ENCODE assay signal across 8 cellular contexts in the genomic region with DNA sequence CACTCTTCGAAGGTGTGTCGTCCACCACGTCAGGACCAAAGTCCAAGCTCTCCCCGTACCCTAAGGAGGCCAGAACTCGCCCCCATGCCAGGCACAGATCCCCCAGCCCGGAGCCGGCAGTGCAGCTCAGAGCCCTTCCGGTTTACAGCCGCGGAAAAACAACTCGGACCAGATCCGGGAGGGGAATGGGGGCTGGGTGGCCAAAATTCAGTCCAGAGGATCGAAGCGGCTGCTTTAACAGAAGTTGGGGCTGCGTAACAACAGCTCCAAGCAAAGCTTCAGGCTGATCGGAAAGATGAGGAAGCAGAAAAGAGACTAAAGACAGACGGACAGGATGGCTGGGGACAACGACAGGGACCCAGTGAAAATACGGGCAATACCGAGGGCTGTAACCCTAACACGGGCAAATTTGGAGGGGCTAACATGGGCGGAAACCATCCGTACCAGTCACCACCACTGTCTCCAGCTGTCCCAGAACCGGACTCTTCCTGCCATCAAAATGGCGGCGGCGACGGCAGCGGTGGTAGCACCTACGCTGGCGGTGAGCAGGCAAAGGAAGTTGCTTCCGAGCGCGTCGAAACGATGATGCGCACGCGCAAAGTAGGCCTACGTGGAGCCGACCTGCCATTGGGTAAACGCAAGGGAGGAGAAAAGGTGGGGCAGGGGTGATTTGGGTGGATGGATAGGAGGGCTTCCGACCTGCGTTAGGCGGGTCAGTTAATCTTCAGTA. TPM values are rescaled to one million over a fixed set of nuclear protein-coding genes. Genes with fewer than 3 reads are reported as not detected.
DNase-seq lines count a peak whose midpoint lies in the region; ATAC-seq and TF ChIP-seq lines count a peak whose summit lies in the region.

TSS of gene MMADHC (minus strand) at position 556 of the 730 bp plus-strand sequence. CDS start 678 bp downstream, outside the sequence.

- H3K27me3 Mint-ChIP-seq in activated CD4-positive, alpha-beta T cell treated with anti-CD3 and anti-CD28 coated beads for 36 hours, result peaks cover 12% of the 10 kb centered on the region

- ATAC-seq in HG03442 (IDR thresholded peaks at IDR 0.05; ENCODE audit: unreplicated experiment), result peak; percentile 98
- peak; percentile 99 for ATAC-seq in activated CD4-positive, alpha-beta T cell treated with anti-CD3 and anti-CD28 coated beads for 36 hours

- H3K4me3 Mint-ChIP-seq in activated CD4-positive, alpha-beta T cell treated with anti-CD3 and anti-CD28 coated beads for 36 hours, result peak within 1 kb of the TSS; percentile 92

- DNase-seq in Ammon's horn (ENCODE audit: low spot score) (peak; percentile 97), GM19238 (ENCODE audit: insufficient read length, low spot score) (peak; percentile 62), NCI-H524 (lab: John Stamatoyannopoulos, UW) (peak; percentile 87 to 97), choroid plexus epithelial cell (ENCODE audit: low read depth) (peak; percentile 98), kidney tubule cell (ENCODE audit: low spot score) (peak; percentile 97)
- DNase-seq in activated CD4-positive, alpha-beta T cell treated with anti-CD3 and anti-CD28 coated beads for 36 hours, result peak; percentile 96
- DNase-seq in stimulated activated CD4-positive, alpha-beta T cell treated with anti-CD3 and anti-CD28 coated beads, Interleukin-1b, Interleukin-23, amount 100 ng/mL, for 24 hours (ENCODE audit: low read depth in 4 of 4, low spot score in 1 of 4), result peak; percentile 83 to 90 (median 85)

- H3K4me3 ChIP-seq in choroid plexus epithelial cell (ENCODE audit: low read depth, low read length), result peak within 1 kb of the TSS; percentile 90

- POLR2A ChIA-PET in activated CD4-positive, alpha-beta T cell treated with anti-CD3 and anti-CD28 coated beads for 36 hours (lab: Charles Lee), result interaction anchor here (0.6 kb wide), 2 partner anchors 9 to 240 kb away, joined by 3 to 7 read pairs; no protein-coding TSS in a partner anchor

- TF ChIP-seq CTCF in choroid plexus epithelial cell (conservative IDR thresholded peaks at IDR 0.05; ENCODE audit: low read depth, low read length), result no peak

- intact Hi-C loops in activated CD4-positive, alpha-beta T cell treated with anti-CD3 and anti-CD28 coated beads for 36 hours (cut with DNase I, micrococcal nuclease), result loop anchor here (1.0 to 10.0 kb wide), 8 partner anchors 25 to 1823 kb away; partner anchors contain the start of genes MBD5 (in 2 of the 2), ORC4 (in 2 of the 2), RBM43 (in 2 of the 2) and KIF5C (in 1 of the 2)

- peaks cover 28% of the 10 kb centered on the region for H3K36me3 Mint-ChIP-seq in activated CD4-positive, alpha-beta T cell treated with anti-CD3 and anti-CD28 coated beads for 36 hours (ENCODE audit: low read depth)

- no peaks in the 10 kb centered on the region for H3K9me3 Mint-ChIP-seq in activated CD4-positive, alpha-beta T cell treated with anti-CD3 and anti-CD28 coated beads for 36 hours (ENCODE audit: low read depth)

- CTCF ChIA-PET in activated CD4-positive, alpha-beta T cell treated with anti-CD3 and anti-CD28 coated beads for 36 hours (lab: Charles Lee), result interaction anchor here (1.0 to 2.5 kb wide), 6 partner anchors 9 to 28 kb away, joined by 3 to 17 read pairs (median 4); no protein-coding TSS in a partner anchor

- peak within 1 kb of the TSS; percentile 99 for H3K27ac Mint-ChIP-seq in activated CD4-positive, alpha-beta T cell treated with anti-CD3 and anti-CD28 coated beads for 36 hours

- H3K4me1 Mint-ChIP-seq in activated CD4-positive, alpha-beta T cell treated with anti-CD3 and anti-CD28 coated beads for 36 hours, result peaks cover 41% of the 10 kb centered on the region

RNA-seq across cellular contexts. Expression of gene MMADHC, which starts in this region (rescaled TPM):
- total RNA-seq in activated CD4-positive, alpha-beta T cell treated with anti-CD3 and anti-CD28 coated beads for 36 hours, result 100 to 1,000 TPM in 1 of 2 experiments, 10 to 100 TPM in 1; 94.7 to 136 TPM

Comparison
In these comparisons a context has a peak if more than half of its experiments do, and no peak if none do; other contexts are left out.
1. Peak in every context shown above with its lines: DNase-seq, ATAC-seq and H3K4me3 ChIP-seq.